Comparison of ENCODE assay signal across 8 cellular contexts in the genomic region with DNA sequence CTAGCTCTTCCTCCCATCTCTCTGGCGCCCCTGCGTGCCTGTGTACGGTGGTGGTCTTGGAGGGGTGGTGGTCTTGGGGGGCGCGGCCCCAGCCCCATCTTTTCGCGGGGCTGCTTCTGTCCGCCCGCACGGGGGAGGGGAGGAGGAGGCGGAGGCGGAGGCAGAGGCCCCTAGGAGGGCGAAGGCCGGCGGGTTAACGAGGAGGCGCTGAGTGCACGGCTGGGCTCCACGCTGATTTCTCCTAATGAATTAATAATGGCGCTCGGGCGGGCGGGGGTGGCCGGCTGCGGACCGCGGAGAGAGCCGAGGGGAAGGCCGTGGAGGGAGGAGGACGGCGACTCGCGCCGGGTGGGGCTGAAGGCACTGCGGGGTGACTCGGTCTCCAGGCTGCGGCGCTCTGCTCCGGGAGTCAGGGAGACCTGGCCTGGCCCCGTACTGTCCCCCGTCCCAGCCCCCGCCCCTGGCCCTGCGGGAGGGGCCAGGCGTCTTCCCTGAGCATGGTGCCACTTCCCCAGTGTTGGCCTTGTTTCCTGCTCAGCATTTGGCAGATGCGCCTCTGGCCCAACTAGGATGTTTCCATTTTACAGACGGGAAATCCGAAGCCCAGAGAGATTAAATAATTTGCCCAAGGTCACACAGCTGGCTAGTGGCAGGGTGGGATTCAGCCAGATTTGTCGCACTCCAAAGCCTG. TPM values are rescaled to one million over a fixed set of nuclear protein-coding genes. Genes with fewer than 3 reads are reported as not detected.
A peak's percentile ranks its signal among the peaks of the same experiment; 100 is the strongest.
DNase-seq lines count a peak whose midpoint lies in the region; ATAC-seq and TF ChIP-seq lines count a peak whose summit lies in the region.

No MANE protein-coding gene starts in this region.

- H3K27me3 ChIP-seq in BE2C: no peaks in the 10 kb centered on the region
- peaks cover 19 to 23% (median 22%) of the 10 kb centered on the region in 3 donors for H3K27me3 ChIP-seq in skeletal muscle tissue (ENCODE audit: control insufficient read depth in 3 of 3, insufficient read depth in 3 of 3, low read length in 3 of 3)

- peak; percentile 63 for DNase-seq in BE2C
- peak; percentile 17 for DNase-seq in HT-29 (ENCODE audit: low spot score)
- DNase-seq in astrocyte of the cerebellum (ENCODE audit: low read depth): no peak

- H3K4me1 ChIP-seq in BE2C: peaks cover 15% of the 10 kb centered on the region
- peaks cover 6 to 8% (median 6%) of the 10 kb centered on the region in 3 donors for H3K4me1 ChIP-seq in skeletal muscle tissue (ENCODE audit: control insufficient read depth in 3 of 3, insufficient read depth in 3 of 3, low read length in 3 of 3)

- H3K4me3 ChIP-seq in BE2C (ENCODE audit: low read depth, low read length) (peak overlapping the region; percentile 62), astrocyte of the cerebellum (ENCODE audit: low read depth, low read length) (peak overlapping the region; percentile 48), iPS-18c (ENCODE audit: insufficient read depth, low read depth, low read length) (peak overlapping the region; percentile 59; the same call in 1 of the 2 replicates), skeletal muscle tissue (ENCODE audit: low read length in 3 of 3) (peak overlapping the region; percentile 51 to 61 (median 51))

- no peak overlapping the region for H3K27ac ChIP-seq in skeletal muscle tissue (ENCODE audit: low read depth, low read length)

- no peaks in the 10 kb centered on the region for H3K9me3 ChIP-seq in BE2C
- H3K9me3 ChIP-seq in iPS-18c (ENCODE audit: control insufficient read depth, insufficient read depth, low read length): peaks cover 2% of the 10 kb centered on the region
- no peaks in the 10 kb centered on the region for H3K9me3 ChIP-seq in skeletal muscle tissue (ENCODE audit: control insufficient read depth in 3 of 3, low read length in 3 of 3)

- in situ Hi-C loops in astrocyte of the cerebellum (cut with HindIII; ENCODE audit: low sequenced_read_pairs): no loop called here

- no peaks in the 10 kb centered on the region for H3K36me3 ChIP-seq in BE2C
- H3K36me3 ChIP-seq in skeletal muscle tissue (ENCODE audit: control insufficient read depth in 3 of 3, insufficient read depth in 3 of 3, low read length in 3 of 3): no peaks in the 10 kb centered on the region

- peak overlapping the region in 1 of 3 donors; percentile 33 for H3K9ac ChIP-seq in skeletal muscle tissue (ENCODE audit: low read depth in 1 of 3, low read length in 3 of 3)

- no peak for TF ChIP-seq CTCF in BE2C (IDR thresholded peaks at IDR 0.05; ENCODE audit: low read depth, low read length)
- TF ChIP-seq CTCF in astrocyte of the cerebellum (IDR thresholded peaks at IDR 0.05; ENCODE audit: low read depth, low read length, missing control alignments): no peak

- ATAC-seq in HG02884 (IDR thresholded peaks at IDR 0.05; ENCODE audit: unreplicated experiment) (no peak), GM18868 (IDR thresholded peaks at IDR 0.05; ENCODE audit: unreplicated experiment) (no peak), GM18502 (IDR thresholded peaks at IDR 0.05; ENCODE audit: poor library complexity, unreplicated experiment) (no peak)

RNA-seq across cellular contexts. Expression of gene GAREM2, which starts 6.0 kb away (rescaled TPM):
- 3.7 TPM for polyA plus RNA-seq in BE2C (2012; ENCODE audit: insufficient read depth, insufficient read length, low read depth)
- total RNA-seq in HT-29 (2014; rRNA removed; shearing (Covaris generic)): 0.33 and 0.55 TPM in 2 replicates
- total RNA-seq in skeletal muscle tissue: 1.0 TPM
